ENCODE assay signal across 11 cellular contexts in genomic region chr5:96721351-96721970, GRCh38. TPM values are rescaled to one million over a fixed set of nuclear protein-coding genes. Genes with fewer than 3 reads are reported as not detected.
A peak's percentile ranks its signal among the peaks of the same experiment; 100 is the strongest.
DNase-seq lines count a peak whose midpoint lies in the region; TF ChIP-seq lines count a peak whose summit lies in the region.
"Had no signal": no experiment of that assay in that cellular context is flagged by ENCODE, and none has a peak within 500 bp of the region (broad histone marks: within the 10 kb centered on the region; RNA-seq: fewer than 3 reads in every experiment).

No MANE protein-coding gene starts in this region.

- no peaks in the 10 kb centered on the region for H3K9me3 Mint-ChIP-seq in activated CD4-positive, alpha-beta memory T cell treated with anti-CD3 and anti-CD28 coated beads, Interleukin-2, amount 10 ng/mL, durations not matched to agents 7 days and 5 days
- H3K9me3 Mint-ChIP-seq: activated naive CD8-positive, alpha-beta T cell treated with anti-CD3 and anti-CD28 coated beads for 36 hours had no signal

- no peaks in the 10 kb centered on the region for H3K27me3 Mint-ChIP-seq in activated CD4-positive, alpha-beta memory T cell treated with anti-CD3 and anti-CD28 coated beads, Interleukin-2, amount 10 ng/mL, durations not matched to agents 7 days and 5 days
- H3K27me3 Mint-ChIP-seq: activated naive CD8-positive, alpha-beta T cell treated with anti-CD3 and anti-CD28 coated beads for 36 hours had no signal

- TF ChIP-seq CTCF in fibroblast of pulmonary artery (IDR thresholded peaks at IDR 0.05; ENCODE audit: low read length, missing control alignments), result no peak

- POLR2A ChIA-PET in activated CD4-positive, alpha-beta memory T cell treated with anti-CD3 and anti-CD28 coated beads, Interleukin-2, amount 10 ng/mL, durations not matched to agents 7 days and 5 days (lab: Charles Lee), result interaction anchor here (0.5 to 0.8 kb wide), 2 partner anchors 206 to 775 kb away, joined by 3 to 4 read pairs; no protein-coding TSS in a partner anchor

- no peak overlapping the region for H3K4me3 Mint-ChIP-seq in activated CD4-positive, alpha-beta memory T cell treated with anti-CD3 and anti-CD28 coated beads, Interleukin-2, amount 10 ng/mL, durations not matched to agents 7 days and 5 days
- H3K4me3 Mint-ChIP-seq: activated naive CD8-positive, alpha-beta T cell treated with anti-CD3 and anti-CD28 coated beads for 36 hours had no signal

- DNase-seq in DMS 273 (lab: John Stamatoyannopoulos, UW; ENCODE audit: unreplicated experiment), result peak; percentile 48
- peak; percentile 31 for DNase-seq in RPMI7951 (ENCODE audit: low read depth)
- peak; percentile 56 for DNase-seq in fibroblast of pulmonary artery (ENCODE audit: low read depth)
- peak; percentile 31 for DNase-seq in pons (ENCODE audit: low spot score)
- DNase-seq in islet precursor cell, result no peak
- no peak for DNase-seq in activated naive CD4-positive, alpha-beta T cell treated with anti-CD3 and anti-CD28 coated beads, Interleukin-2, amount 50 U/mL, for 16 hours
- DNase-seq in activated naive CD4-positive, alpha-beta T cell treated with Interleukin-2 at 50 U/mL for 16 hours, result no peak
- DNase-seq in activated CD4-positive, alpha-beta memory T cell treated with anti-CD3 and anti-CD28 coated beads, Interleukin-2, amount 10 ng/mL, durations not matched to agents 7 days and 5 days, result no peak
- DNase-seq: activated CD4-positive, alpha-beta T cell treated with anti-CD3 and anti-CD28 coated beads for 1 hour; activated naive CD8-positive, alpha-beta T cell treated with anti-CD3 and anti-CD28 coated beads for 36 hours had no signal

- no peak overlapping the region for H3K27ac Mint-ChIP-seq in activated CD4-positive, alpha-beta memory T cell treated with anti-CD3 and anti-CD28 coated beads, Interleukin-2, amount 10 ng/mL, durations not matched to agents 7 days and 5 days
- H3K27ac Mint-ChIP-seq: activated naive CD8-positive, alpha-beta T cell treated with anti-CD3 and anti-CD28 coated beads for 36 hours had no signal

- H3K4me1 Mint-ChIP-seq in activated CD4-positive, alpha-beta memory T cell treated with anti-CD3 and anti-CD28 coated beads, Interleukin-2, amount 10 ng/mL, durations not matched to agents 7 days and 5 days, result peaks cover 18% of the 10 kb centered on the region

- peaks cover 18% of the 10 kb centered on the region for H3K36me3 Mint-ChIP-seq in activated CD4-positive, alpha-beta memory T cell treated with anti-CD3 and anti-CD28 coated beads, Interleukin-2, amount 10 ng/mL, durations not matched to agents 7 days and 5 days (ENCODE audit: low read depth)

- CTCF ChIA-PET in activated CD4-positive, alpha-beta memory T cell treated with anti-CD3 and anti-CD28 coated beads, Interleukin-2, amount 10 ng/mL, durations not matched to agents 7 days and 5 days (lab: Charles Lee), result interaction anchor here (0.6 to 1.7 kb wide), 2 partner anchors 101 to 878 kb away, joined by 3 to 4 read pairs; no protein-coding TSS in a partner anchor

- H3K4me3 ChIP-seq in fibroblast of pulmonary artery (replicated peaks; ENCODE audit: low read depth, low read length), result no peak overlapping the region
- H3K4me3 ChIP-seq: thoracic aorta had no signal

RNA-seq across cellular contexts. Expression of gene CAST, which starts 59.3 kb away (rescaled TPM):
- total RNA-seq in RPMI7951 (2014; rRNA removed; shearing (Covaris generic)), result 102 and 134 TPM in 2 replicates
- total RNA-seq in activated CD4-positive, alpha-beta memory T cell treated with anti-CD3 and anti-CD28 coated beads, Interleukin-2, amount 10 ng/mL, durations not matched to agents 7 days and 5 days, result 100 to 1,000 TPM; 170 to 179 TPM

Comparison
In these comparisons a context has a peak if more than half of its experiments do, and no peak if none do; other contexts are left out.
1. DNase-seq: peak in DMS 273 (single experiment), RPMI7951 (single experiment), fibroblast of pulmonary artery (single experiment) and pons (single experiment); none in islet precursor cell (single experiment), activated naive CD4-positive, alpha-beta T cell treated with anti-CD3 and anti-CD28 coated beads, Interleukin-2, amount 50 U/mL, for 16 hours (single experiment), activated naive CD4-positive, alpha-beta T cell treated with Interleukin-2 at 50 U/mL for 16 hours (single experiment) and activated CD4-positive, alpha-beta memory T cell treated with anti-CD3 and anti-CD28 coated beads, Interleukin-2, amount 10 ng/mL, durations not matched to agents 7 days and 5 days (single experiment).